Comparison of ENCODE assay signal across 10 cellular contexts in the genomic region with DNA sequence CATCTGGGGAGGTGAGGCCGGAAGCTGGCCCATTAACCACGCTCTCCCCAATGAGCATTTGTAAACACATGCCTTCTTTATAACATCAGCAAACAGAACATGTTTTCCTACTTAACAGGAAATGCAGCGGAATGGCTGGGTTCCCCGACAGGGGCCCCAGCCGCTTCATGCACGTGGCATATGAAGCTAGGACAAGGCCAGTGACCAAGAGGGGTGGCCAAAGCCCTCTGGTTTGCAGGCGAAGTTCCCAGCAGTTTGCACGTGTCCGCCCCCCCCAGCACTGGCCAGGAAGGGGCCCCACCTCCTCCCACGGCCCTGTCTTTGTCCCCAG. TPM values are rescaled to one million over a fixed set of nuclear protein-coding genes. Genes with fewer than 3 reads are reported as not detected.
DNase-seq lines count a peak whose midpoint lies in the region; ATAC-seq and TF ChIP-seq lines count a peak whose summit lies in the region.
"Had no signal": no experiment of that assay in that cellular context is flagged by ENCODE, and none has a peak within 500 bp of the region (broad histone marks: within the 10 kb centered on the region; RNA-seq: fewer than 3 reads in every experiment).

No MANE protein-coding gene starts in this region.

- H3K4me3 ChIP-seq in mucosa of descending colon (no peak overlapping the region), vagina (peak overlapping the region in 1 of 2 donors; percentile 50)

- peaks cover 6% of the 10 kb centered on the region for H3K27me3 Mint-ChIP-seq in activated CD8-positive, alpha-beta T cell treated with anti-CD3 and anti-CD28 coated beads for 36 hours
- H3K27me3 Mint-ChIP-seq in activated CD8-positive, alpha-beta T cell treated with anti-CD3 and anti-CD28 coated beads, Interleukin-2, amount 10 ng/mL, durations not matched to agents 7 days and 5 days (ENCODE audit: low read depth), result peaks cover 4% of the 10 kb centered on the region
- peaks cover 68% of the 10 kb centered on the region for H3K27me3 Mint-ChIP-seq in dendritic cell treated with granulocyte-macrophage colony-stimulating factor and Interleukin-4, amounts not matched to agents 40 ng/mL and 50 ng/mL, for 4 days

- H3K36me3 ChIP-seq in mucosa of descending colon (ENCODE audit: low read depth) (no peaks in the 10 kb centered on the region), vagina (no peaks in the 10 kb centered on the region)

- H3K4me1 ChIP-seq in mucosa of descending colon (ENCODE audit: low read depth) (peaks cover 9% of the 10 kb centered on the region), vagina (peaks cover 33% of the 10 kb centered on the region)

- no peaks in the 10 kb centered on the region for H3K9me3 ChIP-seq in mucosa of descending colon
- no peaks in the 10 kb centered on the region for H3K9me3 ChIP-seq in vagina

- CTCF ChIA-PET in activated CD8-positive, alpha-beta T cell treated with anti-CD3 and anti-CD28 coated beads for 36 hours (lab: Charles Lee), result interaction anchor here (1.6 kb wide), 1 partner anchor 104 kb away, joined by 4 read pairs; no protein-coding TSS in a partner anchor
- CTCF ChIA-PET in activated CD8-positive, alpha-beta T cell treated with anti-CD3 and anti-CD28 coated beads, Interleukin-2, amount 10 ng/mL, durations not matched to agents 7 days and 5 days (lab: Charles Lee), result no interaction called here

- ATAC-seq in activated CD8-positive, alpha-beta T cell treated with anti-CD3 and anti-CD28 coated beads for 36 hours, result no peak
- ATAC-seq in activated CD8-positive, alpha-beta T cell treated with anti-CD3 and anti-CD28 coated beads, Interleukin-2, amount 10 ng/mL, durations not matched to agents 7 days and 5 days, result no peak
- ATAC-seq in mucosa of descending colon (peak; percentile 20), GM18868 (IDR thresholded peaks at IDR 0.05; ENCODE audit: unreplicated experiment) (no peak)

- H3K36me3 Mint-ChIP-seq in activated CD8-positive, alpha-beta T cell treated with anti-CD3 and anti-CD28 coated beads for 36 hours (ENCODE audit: low read depth), result no peaks in the 10 kb centered on the region
- H3K36me3 Mint-ChIP-seq in activated CD8-positive, alpha-beta T cell treated with anti-CD3 and anti-CD28 coated beads, Interleukin-2, amount 10 ng/mL, durations not matched to agents 7 days and 5 days (ENCODE audit: low read depth), result no peaks in the 10 kb centered on the region
- no peaks in the 10 kb centered on the region for H3K36me3 Mint-ChIP-seq in dendritic cell treated with granulocyte-macrophage colony-stimulating factor and Interleukin-4, amounts not matched to agents 40 ng/mL and 50 ng/mL, for 4 days (ENCODE audit: low read depth)
- H3K36me3 Mint-ChIP-seq: CD4-positive, CD25-positive, alpha-beta regulatory T cell had no signal

- no peak for TF ChIP-seq POLR2A in vagina (IDR thresholded peaks at IDR 0.05)

- peaks cover 16% of the 10 kb centered on the region for H3K4me1 Mint-ChIP-seq in activated CD8-positive, alpha-beta T cell treated with anti-CD3 and anti-CD28 coated beads for 36 hours (ENCODE audit: low read depth)
- H3K4me1 Mint-ChIP-seq in activated CD8-positive, alpha-beta T cell treated with anti-CD3 and anti-CD28 coated beads, Interleukin-2, amount 10 ng/mL, durations not matched to agents 7 days and 5 days (ENCODE audit: low read depth), result peaks cover 16% of the 10 kb centered on the region
- peaks cover 57% of the 10 kb centered on the region for H3K4me1 Mint-ChIP-seq in dendritic cell treated with granulocyte-macrophage colony-stimulating factor and Interleukin-4, amounts not matched to agents 40 ng/mL and 50 ng/mL, for 4 days (ENCODE audit: low read depth)

- DNase-seq in activated CD8-positive, alpha-beta T cell treated with anti-CD3 and anti-CD28 coated beads for 36 hours, result no peak
- no peak for DNase-seq in activated CD8-positive, alpha-beta T cell treated with anti-CD3 and anti-CD28 coated beads, Interleukin-2, amount 10 ng/mL, durations not matched to agents 7 days and 5 days
- DNase-seq in mucosa of descending colon, result peak in 2 of 3 donors; percentile 47 to 63
- DNase-seq in vagina (ENCODE audit: extremely low spot score in 2 of 2), result no peak
- no peak for DNase-seq in RPMI8226
- DNase-seq in stimulated activated naive CD4-positive, alpha-beta T cell treated with Interleukin-2 at 50 U/mL for 16 hours (lab: John Stamatoyannopoulos, UW), result no peak

- H3K27ac ChIP-seq in vagina, result peak overlapping the region; percentile 72

- no peaks in the 10 kb centered on the region for H3K9me3 Mint-ChIP-seq in activated CD8-positive, alpha-beta T cell treated with anti-CD3 and anti-CD28 coated beads for 36 hours
- no peaks in the 10 kb centered on the region for H3K9me3 Mint-ChIP-seq in activated CD8-positive, alpha-beta T cell treated with anti-CD3 and anti-CD28 coated beads, Interleukin-2, amount 10 ng/mL, durations not matched to agents 7 days and 5 days (ENCODE audit: insufficient read depth)
- H3K9me3 Mint-ChIP-seq in dendritic cell treated with granulocyte-macrophage colony-stimulating factor and Interleukin-4, amounts not matched to agents 40 ng/mL and 50 ng/mL, for 4 days, result no peaks in the 10 kb centered on the region

- H3K4me3 Mint-ChIP-seq in activated CD8-positive, alpha-beta T cell treated with anti-CD3 and anti-CD28 coated beads for 36 hours, result peak overlapping the region; percentile 19
- H3K4me3 Mint-ChIP-seq in activated CD8-positive, alpha-beta T cell treated with anti-CD3 and anti-CD28 coated beads, Interleukin-2, amount 10 ng/mL, durations not matched to agents 7 days and 5 days, result no peak overlapping the region
- H3K4me3 Mint-ChIP-seq in dendritic cell treated with granulocyte-macrophage colony-stimulating factor and Interleukin-4, amounts not matched to agents 40 ng/mL and 50 ng/mL, for 4 days, result no peak overlapping the region

- intact Hi-C loops in activated CD8-positive, alpha-beta T cell treated with anti-CD3 and anti-CD28 coated beads for 36 hours (cut with micrococcal nuclease), result loop anchor here (10.0 kb wide), 1 partner anchor 148 kb away; a partner anchor contains a TSS
- intact Hi-C loops in dendritic cell treated with granulocyte-macrophage colony-stimulating factor and Interleukin-4, amounts not matched to agents 40 ng/mL and 50 ng/mL, for 4 days (cut with micrococcal nuclease), result loop anchor here (10.0 kb wide), 2 partner anchors 92 to 192 kb away; no protein-coding TSS in a partner anchor
- intact Hi-C loops in mucosa of descending colon (cut with DNase I, micrococcal nuclease), result no loop called here
- intact Hi-C loops in vagina (cut with DNase I), result no loop called here

- TF ChIP-seq CTCF in activated CD8-positive, alpha-beta T cell treated with anti-CD3 and anti-CD28 coated beads for 36 hours (IDR thresholded peaks at IDR 0.05), result no peak
- TF ChIP-seq CTCF in mucosa of descending colon (IDR thresholded peaks at IDR 0.05) (no peak), vagina (IDR thresholded peaks at IDR 0.05) (no peak)

- H3K27ac Mint-ChIP-seq in activated CD8-positive, alpha-beta T cell treated with anti-CD3 and anti-CD28 coated beads for 36 hours, result no peak overlapping the region
- H3K27ac Mint-ChIP-seq in activated CD8-positive, alpha-beta T cell treated with anti-CD3 and anti-CD28 coated beads, Interleukin-2, amount 10 ng/mL, durations not matched to agents 7 days and 5 days, result no peak overlapping the region
- H3K27ac Mint-ChIP-seq in dendritic cell treated with granulocyte-macrophage colony-stimulating factor and Interleukin-4, amounts not matched to agents 40 ng/mL and 50 ng/mL, for 4 days, result peak overlapping the region; percentile 87
- H3K27ac Mint-ChIP-seq: CD4-positive, CD25-positive, alpha-beta regulatory T cell had no signal

- no peaks in the 10 kb centered on the region for H3K27me3 ChIP-seq in vagina

- POLR2A ChIA-PET in activated CD8-positive, alpha-beta T cell treated with anti-CD3 and anti-CD28 coated beads for 36 hours (lab: Charles Lee), result interaction anchor here (1.0 kb wide), 1 partner anchor 145 kb away, joined by 3 read pairs; no protein-coding TSS in a partner anchor
- POLR2A ChIA-PET in activated CD8-positive, alpha-beta T cell treated with anti-CD3 and anti-CD28 coated beads, Interleukin-2, amount 10 ng/mL, durations not matched to agents 7 days and 5 days (lab: Charles Lee), result no interaction called here

RNA-seq across cellular contexts. Expression of a gene that starts 38.7 kb away (rescaled TPM):
- not detected for total RNA-seq in activated CD8-positive, alpha-beta T cell treated with anti-CD3 and anti-CD28 coated beads for 36 hours
- not detected for total RNA-seq in activated CD8-positive, alpha-beta T cell treated with anti-CD3 and anti-CD28 coated beads, Interleukin-2, amount 10 ng/mL, durations not matched to agents 7 days and 5 days
- not detected for total RNA-seq in mucosa of descending colon
- total RNA-seq in vagina, result not detected
- total RNA-seq: CD4-positive, CD25-positive, alpha-beta regulatory T cell; mononuclear cell had no signal

Comparison
In these comparisons a context has a peak if more than half of its experiments do, and no peak if none do; other contexts are left out.
1. DNase-seq: peak in mucosa of descending colon (2 of 3); none in activated CD8-positive, alpha-beta T cell treated with anti-CD3 and anti-CD28 coated beads for 36 hours (single experiment), activated CD8-positive, alpha-beta T cell treated with anti-CD3 and anti-CD28 coated beads, Interleukin-2, amount 10 ng/mL, durations not matched to agents 7 days and 5 days (single experiment), vagina (0 of 2), RPMI8226 (single experiment) and stimulated activated naive CD4-positive, alpha-beta T cell treated with Interleukin-2 at 50 U/mL for 16 hours (single experiment).
2. intact Hi-C loops: an anchor here in activated CD8-positive, alpha-beta T cell treated with anti-CD3 and anti-CD28 coated beads for 36 hours (10.0 kb wide) and dendritic cell treated with granulocyte-macrophage colony-stimulating factor and Interleukin-4, amounts not matched to agents 40 ng/mL and 50 ng/mL, for 4 days (10.0 kb wide); none called in mucosa of descending colon and vagina.